In the genomic region with DNA sequence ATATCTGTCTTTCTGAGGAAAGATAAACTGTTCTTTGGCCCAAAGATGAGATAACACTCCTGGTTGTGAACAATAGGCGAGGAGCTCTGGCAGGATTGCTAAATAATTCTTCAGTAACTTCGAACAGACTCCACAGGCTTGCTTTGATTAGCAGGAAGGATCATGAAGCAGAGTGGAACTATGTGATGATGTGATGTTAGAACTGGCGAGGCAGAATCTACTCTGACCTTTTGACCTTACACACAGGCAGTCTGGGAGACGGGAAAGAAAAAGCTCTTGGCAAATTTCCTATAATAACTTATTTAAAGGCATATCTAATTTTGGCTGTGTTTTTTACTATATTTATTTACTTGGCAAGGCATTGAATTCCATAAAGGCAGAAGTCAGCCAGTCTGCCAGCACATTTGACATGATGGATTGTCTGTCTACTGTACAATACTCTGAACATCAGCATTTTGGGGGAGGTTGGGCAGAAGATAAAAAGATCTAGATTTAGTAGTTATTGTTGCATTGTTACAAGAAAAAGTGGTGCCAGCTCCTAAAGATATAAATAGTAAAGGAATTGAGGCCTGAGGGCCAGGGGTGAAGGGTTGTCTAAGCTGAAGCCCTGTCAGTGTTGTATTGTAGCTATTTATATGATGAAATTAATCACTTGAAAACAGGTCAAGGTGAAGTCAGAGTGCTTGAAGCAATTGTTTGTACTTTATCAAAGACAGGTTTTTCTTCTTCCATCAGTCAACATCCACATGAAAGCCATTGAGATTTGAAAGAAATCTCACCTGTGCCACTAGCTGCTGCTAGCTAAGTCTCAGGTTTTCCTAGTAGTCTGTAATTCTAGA, we compare ENCODE assay signal across 10 cellular contexts.
DNase-seq lines count a peak whose midpoint lies in the region; ATAC-seq and TF ChIP-seq lines count a peak whose summit lies in the region.
"Had no signal": no experiment of that assay in that cellular context is flagged by ENCODE, and none has a peak within 500 bp of the region (broad histone marks: within the 10 kb centered on the region; RNA-seq: fewer than 3 reads in every experiment).

No MANE protein-coding gene starts in this region.

- H3K4me1 Mint-ChIP-seq in nephron progenitor cell: peaks cover 6% of the 10 kb centered on the region
- H3K4me1 Mint-ChIP-seq: activated B cell treated with CpG ODN at 0.5 μM for 24 hours; CD8-positive, alpha-beta memory T cell had no signal

- H2AFZ ChIP-seq in PC-3 (ENCODE audit: low read length): no peak overlapping the region

- H3K27ac Mint-ChIP-seq in nephron progenitor cell: peak overlapping the region; percentile 2
- H3K27ac Mint-ChIP-seq: activated B cell treated with CpG ODN at 0.5 μM for 24 hours; CD8-positive, alpha-beta memory T cell had no signal

- H3K27me3 Mint-ChIP-seq in nephron progenitor cell (ENCODE audit: low read depth, poor library complexity): no peaks in the 10 kb centered on the region
- H3K27me3 Mint-ChIP-seq: activated B cell treated with CpG ODN at 0.5 μM for 24 hours had no signal

- no peak overlapping the region for H3K4me3 Mint-ChIP-seq in nephron progenitor cell
- H3K4me3 Mint-ChIP-seq: activated B cell treated with CpG ODN at 0.5 μM for 24 hours; CD8-positive, alpha-beta memory T cell had no signal

- H3K4me3 ChIP-seq in BE2C (ENCODE audit: low read depth, low read length): no peak overlapping the region
- H3K4me3 ChIP-seq in PC-3 (ENCODE audit: low read length): no peak overlapping the region
- H3K4me3 ChIP-seq in fibroblast of the aortic adventitia (ENCODE audit: low read depth, low read length): no peak overlapping the region

- H3K9ac ChIP-seq in PC-3 (ENCODE audit: low read length): no peak overlapping the region

- TF ChIP-seq CTCF in BE2C (IDR thresholded peaks at IDR 0.05; ENCODE audit: low read depth, low read length) (no peak), PC-3 (conservative IDR thresholded peaks at IDR 0.05; ENCODE audit: low read depth, low read length) (no peak), fibroblast of the aortic adventitia (IDR thresholded peaks at IDR 0.05; ENCODE audit: insufficient read depth, low read length) (no peak), nephron progenitor cell (IDR thresholded peaks at IDR 0.05) (no peak)

- H4K20me1 ChIP-seq in PC-3 (ENCODE audit: low read length): no peaks in the 10 kb centered on the region

- no peaks in the 10 kb centered on the region for H3K36me3 Mint-ChIP-seq in nephron progenitor cell (ENCODE audit: low read depth)
- H3K36me3 Mint-ChIP-seq: CD8-positive, alpha-beta memory T cell had no signal

- POLR2A ChIA-PET in PC-3 (lab: Charles Lee; ENCODE audit: unreplicated experiment): no interaction called here

- BruUV-seq in PC-3 (replicated peaks; lab: Mats Ljungman, UMichigan): no TSS peak

- no peaks in the 10 kb centered on the region for H3K79me2 ChIP-seq in PC-3 (ENCODE audit: low read length)

- H3K27ac ChIP-seq in PC-3 (ENCODE audit: low read length): no peak overlapping the region

- peaks cover under 1% of the 10 kb centered on the region for H3K9me3 Mint-ChIP-seq in nephron progenitor cell

- no peaks in the 10 kb centered on the region for H3K36me3 ChIP-seq in BE2C
- no peaks in the 10 kb centered on the region for H3K36me3 ChIP-seq in PC-3 (ENCODE audit: low read depth, low read length)

- H3K4me2 ChIP-seq in PC-3 (ENCODE audit: low read length): no peak overlapping the region

- no peaks in the 10 kb centered on the region for H3K9me2 ChIP-seq in PC-3 (replicated peaks; ENCODE audit: low read length)

- H3K4me1 ChIP-seq in BE2C: no peaks in the 10 kb centered on the region; the same call in 1 of the 2 replicates
- peaks cover 10% of the 10 kb centered on the region for H3K4me1 ChIP-seq in PC-3 (ENCODE audit: insufficient read depth, low read length)

- CTCF ChIA-PET in PC-3 (lab: Charles Lee): no interaction called here

- intact Hi-C loops in PC-3 (cut with micrococcal nuclease): no loop called here

- H3K27me3 ChIP-seq in BE2C (no peaks in the 10 kb centered on the region), PC-3 (ENCODE audit: low read length) (no peaks in the 10 kb centered on the region)

- peak; percentile 63 for ATAC-seq in PC-3

- H3K9me3 ChIP-seq in BE2C (peaks cover 2% of the 10 kb centered on the region; the same call in 1 of the 2 replicates), PC-3 (ENCODE audit: low read length) (no peaks in the 10 kb centered on the region)

- no peaks in the 10 kb centered on the region for H3F3A ChIP-seq in PC-3 (ENCODE audit: low read length, unreplicated experiment)

- peak; percentile 38 for DNase-seq in BE2C
- DNase-seq in PC-3: peak; percentile 34
- peak; percentile 100 for DNase-seq in fibroblast of the aortic adventitia (ENCODE audit: low read depth)
- no peak for DNase-seq in nephron progenitor cell
- no peak for DNase-seq in GM19238 (ENCODE audit: insufficient read length, low spot score)
- no peak for DNase-seq in pons (ENCODE audit: low spot score)
- DNase-seq in NCI-H2227 (lab: John Stamatoyannopoulos, UW; ENCODE audit: unreplicated experiment): no peak
- no peak for DNase-seq in occipital lobe (lab: John Stamatoyannopoulos, UW)
- DNase-seq: activated B cell treated with CpG ODN at 0.5 μM for 24 hours; CD8-positive, alpha-beta memory T cell had no signal

Comparison
In these comparisons a context has a peak if more than half of its experiments do, and no peak if none do; other contexts are left out.
1. DNase-seq: peak in BE2C (single experiment), PC-3 (single experiment) and fibroblast of the aortic adventitia (single experiment); none in nephron progenitor cell (single experiment), GM19238 (single experiment), pons (single experiment), NCI-H2227 (single experiment) and occipital lobe (single experiment).